ENCODE assay signal across 8 cellular contexts in the genomic region with DNA sequence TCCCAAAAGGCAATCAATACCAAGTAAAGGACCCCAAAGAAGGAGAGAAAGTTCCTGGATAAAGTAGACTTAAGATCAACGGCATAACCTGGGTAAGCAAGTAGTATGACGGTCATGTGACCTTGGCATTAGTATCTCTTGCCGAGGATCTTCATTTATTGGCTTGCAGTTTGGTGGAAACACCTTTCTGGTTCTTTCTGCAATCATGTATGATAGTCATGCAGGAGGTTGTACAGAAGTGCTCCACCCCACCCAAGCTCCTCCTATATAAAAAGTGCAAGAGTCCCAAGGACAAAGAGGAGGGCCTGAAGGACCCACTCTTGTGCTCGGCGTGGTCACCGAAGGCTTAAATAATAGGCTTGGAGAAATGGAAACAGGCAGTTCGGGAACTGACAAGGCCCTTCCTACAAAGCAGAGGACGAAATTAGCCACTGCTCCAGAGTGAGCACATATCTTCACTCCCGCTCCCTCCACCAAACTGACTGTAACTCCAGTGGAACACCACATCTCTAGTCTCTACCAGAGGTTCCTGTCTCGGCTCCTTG. TPM values are rescaled to one million over a fixed set of nuclear protein-coding genes. Genes with fewer than 3 reads are reported as not detected.
DNase-seq lines count a peak whose midpoint lies in the region; ATAC-seq, FAIRE-seq and TF ChIP-seq lines count a peak whose summit lies in the region.

No MANE protein-coding gene starts in this region.

- no peaks in the 10 kb centered on the region for H3K27me3 ChIP-seq in HUES48 (ENCODE audit: control insufficient read depth, insufficient read depth, low read length)

- peaks cover 36% of the 10 kb centered on the region for H3K36me3 ChIP-seq in HUES48 (ENCODE audit: control insufficient read depth, insufficient read depth, low read length)

- H3K9me3 ChIP-seq in HUES48 (ENCODE audit: control insufficient read depth, insufficient read depth, low read length) = no peaks in the 10 kb centered on the region

- no peak for TF ChIP-seq POLR2A in GM12892 (IDR thresholded peaks at IDR 0.05; ENCODE audit: low read depth, low read length)

- peak overlapping the region; percentile 98 for H3K4me3 ChIP-seq in HUES48 (ENCODE audit: low read depth, low read length)

- DNase-seq in GF-D8 (lab: John Stamatoyannopoulos, UW) (peak; percentile 32), fibroblast of peridontal ligament (ENCODE audit: extremely low read depth) (peak; percentile 32), omental fat pad (ENCODE audit: low spot score) (no peak), GM12892 (ENCODE audit: insufficient read length) (no peak)
- DNase-seq in activated CD4-positive, alpha-beta T cell treated with anti-CD3 and anti-CD28 coated beads, Interleukin-2, amount 50 U/mL, for 48 hours = peak; percentile 19 to 35

- peak overlapping the region; percentile 87 for H3K27ac ChIP-seq in HUES48 (ENCODE audit: low read depth, low read length)

- peak overlapping the region; percentile 91 for H3K9ac ChIP-seq in HUES48 (ENCODE audit: low read depth, low read length)

- FAIRE-seq in GM12892 (lab: Jason Lieb, UNC) = no peak

- peaks cover 12% of the 10 kb centered on the region for H3K4me1 ChIP-seq in HUES48 (ENCODE audit: control insufficient read depth, insufficient read depth, low read length)

- no peak for TF ChIP-seq CTCF in omental fat pad (IDR thresholded peaks at IDR 0.05)

- peak; percentile 12 for ATAC-seq in omental fat pad (ENCODE audit: low FRiP score)
- no peak for ATAC-seq in HG02884 (IDR thresholded peaks at IDR 0.05; ENCODE audit: unreplicated experiment)
- ATAC-seq in HG03342 (IDR thresholded peaks at IDR 0.05; ENCODE audit: unreplicated experiment) = no peak

RNA-seq across cellular contexts. Expression of a gene that starts 0.8 kb away (rescaled TPM):
- 100 to 1,000 TPM; 143 to 210 (median 194) TPM for total RNA-seq in omental fat pad
- polyA plus RNA-seq in GM12892 (2012; ENCODE audit: missing spikeins) = 107 TPM

RNA-seq across cellular contexts. Expression of a gene that starts 16.4 kb away (rescaled TPM):
- 10 to 100 TPM; 60.4 to 77.8 (median 69.7) TPM for total RNA-seq in omental fat pad
- 115 TPM for polyA plus RNA-seq in GM12892 (2012; ENCODE audit: missing spikeins)

RNA-seq across cellular contexts. Expression of a gene that starts 32.6 kb away (rescaled TPM):
- total RNA-seq in omental fat pad = 10 to 100 TPM in 3 of 4 donors, 1 to 10 TPM in 1; 9.0 to 18.1 (median 13.5) TPM
- polyA plus RNA-seq in GM12892 (2012; ENCODE audit: missing spikeins) = 7.8 TPM

RNA-seq across cellular contexts. Expression of a gene that starts 34.4 kb away (rescaled TPM):
- 10 to 100 TPM; 17.3 to 57.8 (median 40.7) TPM for total RNA-seq in omental fat pad
- 55.7 TPM for polyA plus RNA-seq in GM12892 (2012; ENCODE audit: missing spikeins)

RNA-seq across cellular contexts. Expression of a gene that starts 39.3 kb away (rescaled TPM):
- total RNA-seq in omental fat pad = 1 to 10 TPM in 1 of 4 donors, not detected in 3; 2.2 TPM
- polyA plus RNA-seq in GM12892 (2012; ENCODE audit: missing spikeins) = 11.2 TPM

Comparison
In these comparisons a context has a peak if more than half of its experiments do, and no peak if none do; other contexts are left out.
1. DNase-seq: peak in GF-D8 (single experiment), activated CD4-positive, alpha-beta T cell treated with anti-CD3 and anti-CD28 coated beads, Interleukin-2, amount 50 U/mL, for 48 hours (2 of 2) and fibroblast of peridontal ligament (single experiment); none in omental fat pad (single experiment) and GM12892 (single experiment).